ENCODE assay signal across 8 cellular contexts in genomic region chr3:71724584-71725278, GRCh38. TPM values are rescaled to one million over a fixed set of nuclear protein-coding genes. Genes with fewer than 3 reads are reported as not detected.
DNase-seq lines count a peak whose midpoint lies in the region; ATAC-seq and TF ChIP-seq lines count a peak whose summit lies in the region.

No MANE protein-coding gene starts in this region.

- H3K27ac ChIP-seq in coronary artery (peak overlapping the region; percentile 73 to 90), lower lobe of right lung (peak overlapping the region; percentile 82)

- TF ChIP-seq CTCF in coronary artery (IDR thresholded peaks at IDR 0.05) (no peak), lower lobe of right lung (IDR thresholded peaks at IDR 0.05) (no peak)

- no peaks in the 10 kb centered on the region for H3K27me3 ChIP-seq in lower lobe of right lung (ENCODE audit: low read depth)

- peaks cover 13% of the 10 kb centered on the region for H3K4me1 ChIP-seq in lower lobe of right lung

- H3K9me3 ChIP-seq in lower lobe of right lung, result no peaks in the 10 kb centered on the region

- H3K4me3 ChIP-seq in coronary artery (peak overlapping the region; percentile 99), lower lobe of right lung (peak overlapping the region; percentile 85)

- intact Hi-C loops in lower lobe of right lung (cut with DNase I), result no loop called here

- DNase-seq in NCI-H2029 (lab: John Stamatoyannopoulos, UW) (peak; percentile 11), NCI-H2029 treated with DMSO at 0.1 percent for 48 hours (lab: John Stamatoyannopoulos, UW) (no peak), T-helper 9 cell (peak; percentile 20), coronary artery (ENCODE audit: low spot score) (peak; percentile 76), lower lobe of right lung (peak; percentile 60)
- DNase-seq in stimulated activated naive CD4-positive, alpha-beta T cell treated with Interleukin-2 at 50 U/mL for 16 hours (lab: John Stamatoyannopoulos, UW), result peak; percentile 18

- ATAC-seq in HG02981 (IDR thresholded peaks at IDR 0.05; ENCODE audit: unreplicated experiment), result peak; percentile 35
- ATAC-seq in lower lobe of right lung, result peak; percentile 64 to 71
- ATAC-seq in HG03469 (IDR thresholded peaks at IDR 0.05; ENCODE audit: unreplicated experiment), result no peak

- H3K36me3 ChIP-seq in lower lobe of right lung, result no peaks in the 10 kb centered on the region

RNA-seq across cellular contexts. Expression of gene EIF4E3, which starts 0.5 kb away (rescaled TPM):
- total RNA-seq in lower lobe of right lung, result 29.0 TPM

RNA-seq across cellular contexts. Expression of gene GPR27, which starts 28.9 kb away (rescaled TPM):
- total RNA-seq in lower lobe of right lung, result 2.6 TPM
